Comparison of ENCODE assay signal across 8 cellular contexts in genomic region chr2:18519991-18520604, GRCh38. TPM values are rescaled to one million over a fixed set of nuclear protein-coding genes. Genes with fewer than 3 reads are reported as not detected.
DNase-seq lines count a peak whose midpoint lies in the region; ATAC-seq, FAIRE-seq and TF ChIP-seq lines count a peak whose summit lies in the region.

No MANE protein-coding gene starts in this region.

- no peaks in the 10 kb centered on the region for H3K36me3 ChIP-seq in IMR-90 (ENCODE audit: control insufficient read depth, insufficient read depth, low read length)

- peak overlapping the region; percentile 41 for H2AFZ ChIP-seq in IMR-90 (replicated peaks; ENCODE audit: low read length, poor library complexity)

- no peak overlapping the region for H3K23ac ChIP-seq in IMR-90 (ENCODE audit: low read depth, low read length)

- peak overlapping the region; percentile 15 for H3K14ac ChIP-seq in IMR-90 (replicated peaks; ENCODE audit: low read depth, low read length)

- peak overlapping the region in 1 of 2 experiments; percentile 44; a peak in 2 of 4 replicates for H4K8ac ChIP-seq in IMR-90 (ENCODE audit: low read depth in 2 of 2, low read length in 2 of 2)

- H2AK5ac ChIP-seq in IMR-90 (ENCODE audit: low read depth, low read length) = peak overlapping the region; percentile 86

- H2BK15ac ChIP-seq in IMR-90 (ENCODE audit: low read depth, low read length) = peak overlapping the region; percentile 80; the same call in 2 of the 3 replicates

- TF ChIP-seq POLR2A in A549 (IDR thresholded peaks at IDR 0.05; ENCODE audit: low read length) = no peak
- no peak for TF ChIP-seq POLR2A in IMR-90 (IDR thresholded peaks at IDR 0.05; ENCODE audit: low read depth, low read length)

- H3K79me1 ChIP-seq in IMR-90 (ENCODE audit: low read depth in 1 of 2, low read length in 2 of 2) = no peaks in the 10 kb centered on the region

- FAIRE-seq in A549 (lab: Jason Lieb, UNC) = no peak

- DNase-seq in A549 (ENCODE audit: low read depth in 1 of 2, low spot score in 1 of 2) (no peak), IMR-90 (no peak), left colon (no peak), COLO668 (lab: John Stamatoyannopoulos, UW; ENCODE audit: unreplicated experiment) (no peak), NCI-H1105 (lab: John Stamatoyannopoulos, UW) (no peak), DMS153 treated with DMSO at 0.1 percent for 48 hours (lab: John Stamatoyannopoulos, UW; ENCODE audit: unreplicated experiment) (no peak)
- no peak for DNase-seq in effector CD4-positive, alpha-beta T cell

- in situ Hi-C loops in IMR-90 (cut with MboI; ENCODE audit: low sequenced_read_pairs) = loop anchor here (5.0 to 25.0 kb wide), 4 partner anchors 222 to 1352 kb away; no protein-coding TSS in a partner anchor

- H3K9me3 ChIP-seq in A549 (no peaks in the 10 kb centered on the region), IMR-90 (ENCODE audit: control insufficient read depth, insufficient read depth, low read length) (no peaks in the 10 kb centered on the region)

- ATAC-seq in A549 = peak; percentile 12 to 66; a peak in 3 of 6 replicates
- peak; percentile 21 for ATAC-seq in GM21528 (IDR thresholded peaks at IDR 0.05; ENCODE audit: low FRiP score, unreplicated experiment)
- no peak for ATAC-seq in IMR-90 (ENCODE audit: low read depth)
- peak; percentile 8 for ATAC-seq in left colon

- H3K4ac ChIP-seq in IMR-90 (ENCODE audit: low read depth, low read length) = peak overlapping the region; percentile 87

- WGBS in A549 (ENCODE audit: missing lambda C conversion rate) = 38% methylated on average over 9 of the region's 9 CpGs
- WGBS in IMR-90 (ENCODE audit: extremely low coverage in 2 of 2, insufficient read length in 1 of 2), 2 experiments = 20% methylated on average over 1 of the region's 9 CpGs; no CpG with 5 or more reads in 1 of the 2 experiments

- CTCF ChIA-PET in A549 (lab: Yijun Ruan, JAX) (interaction anchor here (0.6 to 7.6 kb wide), 60 partner anchors 9 to 1923 kb away, joined by 3 to 88 read pairs (median 4); partner anchors contain the start of genes NT5C1B, OSR1 and RDH14), IMR-90 (lab: Yijun Ruan, JAX) (interaction anchor here (0.7 to 1.4 kb wide), 9 partner anchors 12 to 838 kb away, joined by 3 to 5 read pairs (median 3); partner anchors contain the start of gene OSR1)

- H2BK5ac ChIP-seq in IMR-90 (ENCODE audit: low read depth, low read length, poor library complexity, severe bottlenecking) = no peak overlapping the region

- no peak overlapping the region for H2AK9ac ChIP-seq in IMR-90 (replicated peaks; ENCODE audit: low read depth, low read length, poor library complexity)

- H2BK20ac ChIP-seq in IMR-90 (ENCODE audit: low read depth, low read length) = peak overlapping the region; percentile 78

- peak overlapping the region; percentile 75 for H4K91ac ChIP-seq in IMR-90 (ENCODE audit: insufficient read depth, low read depth, low read length)

- H3K4me3 ChIP-seq in A549 (no peak overlapping the region), IMR-90 (ENCODE audit: insufficient read depth, low read depth, low read length) (no peak overlapping the region)

- no peak overlapping the region for H3K9ac ChIP-seq in IMR-90 (ENCODE audit: low read depth, low read length)

- no peak overlapping the region; the same call in 1 of the 2 replicates for H3K18ac ChIP-seq in IMR-90 (ENCODE audit: low read depth, low read length)

- dilution Hi-C loops in IMR-90 (cut with HindIII; ENCODE audit: low sequenced_read_pairs, unreplicated experiment) = no loop called here

- BruUV-seq in IMR-90 (replicated peaks; lab: Mats Ljungman, UMichigan) = no TSS peak

- no peak overlapping the region for H3K4me2 ChIP-seq in A549
- no peak overlapping the region for H3K4me2 ChIP-seq in IMR-90 (ENCODE audit: low read depth, low read length)

- POLR2A ChIA-PET in A549 (lab: Yijun Ruan, JAX) = no interaction called here
- POLR2A ChIA-PET in IMR-90 (lab: Charles Lee; ENCODE audit: unreplicated experiment) = no interaction called here

- intact Hi-C loops in IMR-90 (cut with micrococcal nuclease) (loop anchor here (1.0 to 10.0 kb wide), 9 partner anchors 133 to 1342 kb away; no protein-coding TSS in a partner anchor), left colon (cut with DNase I, micrococcal nuclease) (loop anchor here in 1 of 2 donors (10.0 kb wide), 2 partner anchors 845 to 1345 kb away; no protein-coding TSS in a partner anchor)

- no peak for TF ChIP-seq CTCF in A549 (IDR thresholded peaks at IDR 0.05)
- TF ChIP-seq CTCF in IMR-90 (conservative IDR thresholded peaks at IDR 0.05; ENCODE audit: low read depth, low read length) = no peak

- no peak for TF ChIP-seq EP300 in A549 (IDR thresholded peaks at IDR 0.05)

- no peaks in the 10 kb centered on the region for H3K27me3 ChIP-seq in IMR-90 (ENCODE audit: control insufficient read depth, insufficient read depth, low read length)

- peak overlapping the region; percentile 99 for H2BK120ac ChIP-seq in IMR-90 (ENCODE audit: low read depth, low read length)

- H3K4me1 ChIP-seq in A549 (no peaks in the 10 kb centered on the region), IMR-90 (ENCODE audit: control insufficient read depth, insufficient read depth, low read length) (peaks cover 26% of the 10 kb centered on the region)

- no peak overlapping the region for H3K56ac ChIP-seq in IMR-90 (ENCODE audit: extremely low read depth, insufficient read depth, low read length)

- H3K9me1 ChIP-seq in IMR-90 (ENCODE audit: insufficient read depth, low read length) = peaks cover 14% of the 10 kb centered on the region

- H4K5ac ChIP-seq in IMR-90 (ENCODE audit: low read depth, low read length) = no peak overlapping the region; the same call in 1 of the 2 replicates

- no peaks in the 10 kb centered on the region for H4K20me1 ChIP-seq in IMR-90 (ENCODE audit: insufficient read depth, low read length)

- no peak for TF ChIP-seq RAD21 in A549 (conservative IDR thresholded peaks at IDR 0.05 in 1 of 2, IDR thresholded peaks at IDR 0.05 in 1 of 2)
- no peak for TF ChIP-seq RAD21 in IMR-90 (IDR thresholded peaks at IDR 0.05; ENCODE audit: low read length)

- H3K27ac ChIP-seq in A549 (no peak overlapping the region), IMR-90 (ENCODE audit: insufficient read depth, low read length) (no peak overlapping the region)

TF ChIP-seq in A549, 52 proteins besides CTCF, POLR2A, EP300 and RAD21 (continues in another document):
- no peak for TF ChIP-seq RNF2 (IDR thresholded peaks at IDR 0.05; ENCODE audit: borderline replicate concordance, low read depth)
- no peak for TF ChIP-seq CEBPB (IDR thresholded peaks at IDR 0.05)
- TF ChIP-seq ZNF302 (CRISPR knock-in tag; IDR thresholded peaks at IDR 0.05) = no peak
- TF ChIP-seq, protein P1, sequence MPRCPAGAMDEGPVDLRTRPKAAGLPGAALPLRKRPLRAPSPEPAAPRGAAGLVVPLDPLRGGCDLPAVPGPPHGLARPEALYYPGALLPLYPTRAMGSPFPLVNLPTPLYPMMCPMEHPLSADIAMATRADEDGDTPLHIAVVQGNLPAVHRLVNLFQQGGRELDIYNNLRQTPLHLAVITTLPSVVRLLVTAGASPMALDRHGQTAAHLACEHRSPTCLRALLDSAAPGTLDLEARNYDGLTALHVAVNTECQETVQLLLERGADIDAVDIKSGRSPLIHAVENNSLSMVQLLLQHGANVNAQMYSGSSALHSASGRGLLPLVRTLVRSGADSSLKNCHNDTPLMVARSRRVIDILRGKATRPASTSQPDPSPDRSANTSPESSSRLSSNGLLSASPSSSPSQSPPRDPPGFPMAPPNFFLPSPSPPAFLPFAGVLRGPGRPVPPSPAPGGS (IDR thresholded peaks at IDR 0.05) = no peak
- TF ChIP-seq, protein P2, sequence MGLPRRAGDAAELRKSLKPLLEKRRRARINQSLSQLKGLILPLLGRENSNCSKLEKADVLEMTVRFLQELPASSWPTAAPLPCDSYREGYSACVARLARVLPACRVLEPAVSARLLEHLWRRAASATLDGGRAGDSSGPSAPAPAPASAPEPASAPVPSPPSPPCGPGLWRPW (IDR thresholded peaks at IDR 0.05) = no peak
- no peak for TF ChIP-seq RCOR1 (IDR thresholded peaks at IDR 0.05; ENCODE audit: low read depth, low read length)
- TF ChIP-seq ESRRA (IDR thresholded peaks at IDR 0.05; ENCODE audit: borderline replicate concordance, low read length) = no peak
- TF ChIP-seq FOSL2 (IDR thresholded peaks at IDR 0.05) = no peak
- TF ChIP-seq FOSL2 (CRISPR knock-in tag; IDR thresholded peaks at IDR 0.05) = no peak

TF ChIP-seq in IMR-90, 13 proteins besides CTCF, POLR2A, EP300 and RAD21:
- no peak for TF ChIP-seq USF2 (IDR thresholded peaks at IDR 0.05; ENCODE audit: low read depth, low read length)
- no peak for TF ChIP-seq FOS (IDR thresholded peaks at IDR 0.05; ENCODE audit: low read depth, low read length)
- no peak for TF ChIP-seq NFE2L2 (IDR thresholded peaks at IDR 0.05; ENCODE audit: low read depth, low read length)
- no peak for TF ChIP-seq RCOR1 (IDR thresholded peaks at IDR 0.05; ENCODE audit: insufficient replicate concordance, low read length)

RNA-seq across cellular contexts. Expression of gene RDH14, which starts 40.4 kb away (rescaled TPM):
- polyA plus RNA-seq in A549 (2011; rRNA removed) = 42.2 and 44.5 TPM in 2 replicates
- 15.5 and 20.6 TPM in 2 replicates for polyA plus RNA-seq in A549 (2012; cell fraction: cytosol; rRNA removed)
- 9.8 and 11.7 TPM in 2 replicates for polyA plus RNA-seq in A549 (2012; cell fraction: nucleus; rRNA removed)
- 32.2 to 37.0 TPM (median 36.2 TPM) in 3 replicates for polyA plus RNA-seq in A549 (2017; fragmentation: RNase III; extraction: RNeasy Plus Mini Kit Qiagen cat#74134 plus additional on column Dnase treatment)
- 12.1 and 14.5 TPM in 2 replicates for polyA minus RNA-seq in A549 (2011; rRNA and poly(A)+ RNA removed)
- 12.2 TPM in 2 replicates for total RNA-seq in IMR-90 (2012; rRNA removed)
- 10.2 and 11.9 TPM in 2 replicates for polyA plus RNA-seq in IMR-90 (2012; rRNA removed)
- 5.1 and 9.2 TPM in 2 replicates for polyA plus RNA-seq in IMR-90 (2012; cell fraction: cytosol; rRNA removed)
- polyA plus RNA-seq in IMR-90 (2012; cell fraction: nucleus; rRNA removed; ENCODE audit: low replicate concordance) = 4.1 and 9.7 TPM in 2 replicates
- 10 to 100 TPM; 21.9 to 22.7 TPM for total RNA-seq in left colon
